ENCODE assay signal across 8 cellular contexts in the genomic region with DNA sequence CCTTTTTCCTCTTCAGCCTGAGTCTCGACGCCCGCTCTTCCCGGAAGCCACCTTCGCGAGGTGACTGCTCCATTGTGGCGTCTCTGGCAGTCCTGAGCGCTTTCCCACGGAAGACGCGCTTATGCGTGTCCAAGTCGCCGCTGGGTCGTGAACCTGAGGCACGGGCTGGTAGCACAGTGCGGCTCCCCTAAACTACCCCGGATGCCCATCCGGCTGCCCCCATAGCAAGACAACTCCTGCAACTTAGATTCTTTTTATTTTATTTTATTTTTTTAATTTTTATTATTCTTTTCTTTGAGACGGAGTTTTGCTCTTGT. TPM values are rescaled to one million over a fixed set of nuclear protein-coding genes. Genes with fewer than 3 reads are reported as not detected.
DNase-seq lines count a peak whose midpoint lies in the region; ATAC-seq and TF ChIP-seq lines count a peak whose summit lies in the region.

No MANE protein-coding gene starts in this region.

- H3K4me1 ChIP-seq in ACC112 (ENCODE audit: control insufficient read depth, insufficient read depth, low read length, unreplicated experiment), result peaks cover 14% of the 10 kb centered on the region
- peaks cover 46% of the 10 kb centered on the region for H3K4me1 ChIP-seq in body of pancreas
- peaks cover 9% of the 10 kb centered on the region for H3K4me1 ChIP-seq in mesodermal cell (ENCODE audit: control insufficient read depth, insufficient read depth, low read length, poor library complexity, severe bottlenecking)

- H3K27me3 ChIP-seq in ACC112 (ENCODE audit: insufficient read depth, low read length) (no peaks in the 10 kb centered on the region), body of pancreas (no peaks in the 10 kb centered on the region)

- H3K9me3 ChIP-seq in body of pancreas, result no peaks in the 10 kb centered on the region
- H3K9me3 ChIP-seq in mesodermal cell (ENCODE audit: control insufficient read depth, low read length), result no peaks in the 10 kb centered on the region

- H2AFZ ChIP-seq in ACC112 (ENCODE audit: low read length, unreplicated experiment), result peak overlapping the region; percentile 67

- TF ChIP-seq POLR2A in body of pancreas (IDR thresholded peaks at IDR 0.05), result no peak

- H3K79me2 ChIP-seq in ACC112 (ENCODE audit: control insufficient read depth, insufficient read depth, low read length, unreplicated experiment), result no peaks in the 10 kb centered on the region

- peak overlapping the region; percentile 75 for H3K4me3 ChIP-seq in ACC112 (ENCODE audit: low read depth, low read length)
- peak overlapping the region; percentile 45 for H3K4me3 ChIP-seq in HFF-Myc (replicated peaks; ENCODE audit: low read depth, low read length)
- peak overlapping the region in 1 of 2 donors; percentile 29 for H3K4me3 ChIP-seq in body of pancreas
- peak overlapping the region; percentile 29 for H3K4me3 ChIP-seq in mesodermal cell (ENCODE audit: extremely low read depth, insufficient read depth, low read length, poor library complexity, severe bottlenecking)

- TF ChIP-seq CTCF in HFF-Myc (IDR thresholded peaks at IDR 0.05; ENCODE audit: low read depth, low read length, missing control alignments), result no peak
- TF ChIP-seq CTCF in body of pancreas (IDR thresholded peaks at IDR 0.05), result no peak

- intact Hi-C loops in body of pancreas (cut with DNase I), result loop anchor here (10.0 kb wide), 1 partner anchor 173 kb away; no protein-coding TSS in a partner anchor

- DNase-seq in HFF-Myc (ENCODE audit: extremely low read depth, low read depth), result no peak
- DNase-seq in body of pancreas, result no peak
- no peak for DNase-seq in anterior cingulate cortex (lab: John Stamatoyannopoulos, UW)
- no peak for DNase-seq in mucosa of gallbladder (ENCODE audit: low spot score)

- ATAC-seq in body of pancreas (no peak), GM19351 (IDR thresholded peaks at IDR 0.05; ENCODE audit: unreplicated experiment) (no peak), GM18502 (IDR thresholded peaks at IDR 0.05; ENCODE audit: poor library complexity, unreplicated experiment) (no peak)

- H3K36me3 ChIP-seq in ACC112 (ENCODE audit: insufficient read depth, low read length), result no peaks in the 10 kb centered on the region
- H3K36me3 ChIP-seq in body of pancreas (replicated peaks in 1 of 2; ENCODE audit: insufficient read depth in 1 of 2, low read depth in 2 of 2), result peaks cover 0 to 4% of the 10 kb centered on the region in 2 donors
- H3K36me3 ChIP-seq in mesodermal cell (ENCODE audit: control insufficient read depth, insufficient read depth, low read length), result no peaks in the 10 kb centered on the region

- peak overlapping the region; percentile 77 for H3K27ac ChIP-seq in ACC112 (ENCODE audit: low read depth, low read length)
- H3K27ac ChIP-seq in body of pancreas, result peak overlapping the region; percentile 76 to 99 (median 98)
- peak overlapping the region; percentile 93 for H3K27ac ChIP-seq in mesodermal cell (ENCODE audit: low read depth, low read length, severe bottlenecking)

- WGBS in body of pancreas, 2 donors, result 15 to 21% methylated on average over 19 to 20 of the region's 20 CpGs
- 25 to 29% methylated on average over 15 to 16 of the region's 20 CpGs for WGBS in mesodermal cell (ENCODE audit: insufficient coverage in 2 of 2), 2 experiments

RNA-seq across cellular contexts. Expression of a gene that starts 2.1 kb away (rescaled TPM):
- total RNA-seq in body of pancreas (10 to 100 TPM; 55.0 to 56.0 TPM), mucosa of gallbladder (67.0 TPM)
- 0.88 TPM for polyA plus RNA-seq in mesodermal cell (2013, experiment 1 of 2)
- polyA plus RNA-seq in mesodermal cell (2013, experiment 2 of 2), result 0.46 TPM

RNA-seq across cellular contexts. Expression of a gene that starts 7.2 kb away (rescaled TPM):
- total RNA-seq in body of pancreas, result 1 to 10 TPM; 8.2 to 9.6 TPM
- polyA plus RNA-seq in mesodermal cell (2013, experiment 1 of 2), result 13.2 TPM
- polyA plus RNA-seq in mesodermal cell (2013, experiment 2 of 2), result 11.7 TPM
- 19.1 TPM for total RNA-seq in mucosa of gallbladder

RNA-seq across cellular contexts. Expression of a gene that starts 26.3 kb away (rescaled TPM):
- total RNA-seq in body of pancreas (10 to 100 TPM; 10.9 to 23.4 TPM), mucosa of gallbladder (13.6 TPM)
- 19.0 TPM for polyA plus RNA-seq in mesodermal cell (2013, experiment 1 of 2)
- polyA plus RNA-seq in mesodermal cell (2013, experiment 2 of 2), result 16.9 TPM
